In genomic region chr12:100044266-100044665, GRCh38 we compare ENCODE assay signal across 26 cellular contexts. TPM values are rescaled to one million over a fixed set of nuclear protein-coding genes. Genes with fewer than 3 reads are reported as not detected.
"Had no signal": no experiment of that assay in that cellular context is flagged by ENCODE, and none has a peak within 500 bp of the region (broad histone marks: within the 10 kb centered on the region; RNA-seq: fewer than 3 reads in every experiment).

No MANE protein-coding gene starts in this region.

- H3K27me3 ChIP-seq: colonic mucosa, esophagus squamous epithelium, gastroesophageal sphincter, neutrophil, right lobe of liver, stomach, transverse colon had no signal

- H3K9me3 ChIP-seq: colonic mucosa, esophagus squamous epithelium, gastroesophageal sphincter, lower lobe of right lung, neutrophil, psoas muscle, right lobe of liver, stomach, thoracic aorta, transverse colon had no signal

- H3K4me3 ChIP-seq: colonic mucosa, esophagus squamous epithelium, gastroesophageal sphincter, left ventricle myocardium inferior, lower lobe of right lung, psoas muscle, right lobe of liver, stomach, thoracic aorta, transverse colon had no signal

- ATAC-seq: gastroesophageal sphincter; left cardiac atrium; lower lobe of right lung; psoas muscle; right lobe of liver; stimulated activated effector memory CD8-positive, alpha-beta T cell treated with anti-CD3 and anti-CD28 coated beads, Interleukin-12 subunit alpha, Interleukin-12 subunit beta, amount 100 ng/mL, for 72 hours had no signal

- DNase-seq: colonic mucosa; effector CD4-positive, alpha-beta T cell; esophagus squamous epithelium; foreskin fibroblast; glutamatergic neuron; immature natural killer cell; left cardiac atrium; left ventricle myocardium inferior; lower lobe of right lung; midbrain; naive B cell; nephron progenitor cell; psoas muscle; retina; right lobe of liver; stimulated activated CD4-positive, alpha-beta T cell treated with anti-CD3 and anti-CD28 coated beads, Interleukin-4, amount 100 ng/mL, for 1 hour; stimulated activated CD8-positive, alpha-beta memory T cell treated with anti-CD3 and anti-CD28 coated beads, Interleukin-4, amount 100 ng/mL, for 48 hours; stomach; substantia nigra; transverse colon had no signal

- H3K4me1 ChIP-seq: colonic mucosa, esophagus squamous epithelium, gastroesophageal sphincter, left ventricle myocardium inferior, lower lobe of right lung, psoas muscle, right lobe of liver, stomach, transverse colon had no signal

- H3K36me3 ChIP-seq: colonic mucosa had no signal

- H3K27ac ChIP-seq: colonic mucosa, epithelial cell of prostate, esophagus squamous epithelium, gastroesophageal sphincter, left ventricle myocardium inferior, lower lobe of right lung, neutrophil, psoas muscle, right lobe of liver, stomach, thoracic aorta, transverse colon had no signal

RNA-seq across cellular contexts. Expression of gene ANKS1B, which starts 59.5 kb away (rescaled TPM):
- polyA plus RNA-seq: immature natural killer cell, keratinocyte had no signal
